Comparison of ENCODE assay signal across 21 cellular contexts in the genomic region with DNA sequence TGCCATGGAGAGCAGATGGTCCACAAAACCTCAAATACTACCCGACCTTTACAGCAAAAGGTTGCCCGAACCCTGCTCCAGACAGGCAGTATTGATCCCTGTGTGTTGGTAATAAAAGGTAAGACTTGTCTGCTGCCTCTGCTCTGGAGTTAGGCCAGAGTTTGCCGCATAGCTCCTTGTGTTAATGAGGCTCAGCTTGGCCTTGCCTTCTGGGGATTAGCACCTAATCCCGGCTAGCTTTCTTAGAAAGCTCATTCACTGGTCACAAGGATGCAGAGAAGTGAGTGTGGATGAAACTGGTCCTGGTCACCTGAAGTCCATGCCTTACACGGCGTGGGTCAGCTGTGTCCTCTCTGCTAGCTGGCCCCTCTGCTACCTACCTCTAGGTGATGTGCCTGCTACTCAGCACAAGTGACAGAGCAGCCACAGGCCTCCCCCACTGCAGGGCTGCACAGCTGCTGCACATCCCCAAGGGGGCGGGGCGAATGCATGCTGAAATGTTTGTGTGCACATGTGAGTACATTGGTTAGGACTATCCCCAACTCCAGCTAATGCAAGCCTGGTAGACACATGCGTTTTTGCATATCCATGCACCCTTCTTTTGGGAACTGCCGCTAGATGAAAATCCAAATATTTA. TPM values are rescaled to one million over a fixed set of nuclear protein-coding genes. Genes with fewer than 3 reads are reported as not detected.
DNase-seq lines count a peak whose midpoint lies in the region; ATAC-seq and TF ChIP-seq lines count a peak whose summit lies in the region.
"Had no signal": no experiment of that assay in that cellular context is flagged by ENCODE, and none has a peak within 500 bp of the region (broad histone marks: within the 10 kb centered on the region; RNA-seq: fewer than 3 reads in every experiment).

No MANE protein-coding gene starts in this region.

- H3K36me3 ChIP-seq in SK-N-SH (replicated peaks in 1 of 2; ENCODE audit: control insufficient read depth in 1 of 2, insufficient read depth in 2 of 2, low read length in 1 of 2) (no peaks in the 10 kb centered on the region), HCT116 (ENCODE audit: control insufficient read depth in 1 of 2, insufficient read depth in 2 of 2, low read length in 2 of 2) (no peaks in the 10 kb centered on the region), Peyer's patch (no peaks in the 10 kb centered on the region), neural progenitor cell (no peaks in the 10 kb centered on the region)
- H3K36me3 ChIP-seq: MG63, SJSA1 had no signal

- 0 out of 3 replicates have a peak, but pooled peaks have one; percentile 28 for ATAC-seq in SK-N-SH treated with all-trans-retinoic acid at 6 μM for 48 hours
- ATAC-seq in HCT116 = peak; percentile 42; the same call in 1 of the 2 replicates
- ATAC-seq in GM18870 (IDR thresholded peaks at IDR 0.05; ENCODE audit: unreplicated experiment) = no peak

- H3K9me3 ChIP-seq in SK-N-SH (no peaks in the 10 kb centered on the region), HCT116 (ENCODE audit: control insufficient read depth in 1 of 2, insufficient read depth in 1 of 2, low read depth in 1 of 2, low read length in 2 of 2) (no peaks in the 10 kb centered on the region), Peyer's patch (no peaks in the 10 kb centered on the region), neural progenitor cell (ENCODE audit: low read depth) (no peaks in the 10 kb centered on the region)
- H3K9me3 ChIP-seq: MG63, SJSA1 had no signal

- H3K4me1 Mint-ChIP-seq in neural progenitor cell = peaks cover 30% of the 10 kb centered on the region

- no peak for TF ChIP-seq RAD21 in SK-N-SH (IDR thresholded peaks at IDR 0.05; ENCODE audit: low read length)
- no peak for TF ChIP-seq RAD21 in HCT116 (IDR thresholded peaks at IDR 0.05; ENCODE audit: low read depth)

- H3K4me3 ChIP-seq in SK-N-SH (ENCODE audit: low read depth in 2 of 2, low read length in 1 of 2) (no peak overlapping the region), HCT116 (replicated peaks in 1 of 2; ENCODE audit: low read depth in 1 of 2, low read length in 2 of 2) (no peak overlapping the region), Peyer's patch (no peak overlapping the region), neural progenitor cell (no peak overlapping the region)
- H3K4me3 ChIP-seq: MG63, SJSA1 had no signal

- H4K20me1 ChIP-seq in SK-N-SH (ENCODE audit: insufficient read depth) (no peaks in the 10 kb centered on the region), HCT116 (ENCODE audit: insufficient read depth) (no peaks in the 10 kb centered on the region), neural progenitor cell (ENCODE audit: low read depth) (no peaks in the 10 kb centered on the region)

- H3K4me3 Mint-ChIP-seq in neural progenitor cell = no peak overlapping the region
- H3K4me3 Mint-ChIP-seq: stimulated activated naive CD8-positive, alpha-beta T cell treated with anti-CD3 and anti-CD28 coated beads, Interleukin-15, Interleukin-2, amounts not matched to agents 100 ng/mL and 50 ng/mL, for 24 hours; type B pancreatic cell had no signal

- H3K27me3 ChIP-seq in SK-N-SH (ENCODE audit: insufficient read depth) (no peaks in the 10 kb centered on the region), HCT116 (ENCODE audit: insufficient read depth, low read length) (peaks cover 4% of the 10 kb centered on the region; the same call in 1 of the 2 replicates), Peyer's patch (no peaks in the 10 kb centered on the region), neural progenitor cell (no peaks in the 10 kb centered on the region)
- H3K27me3 ChIP-seq: MG63 had no signal

- H3K9ac ChIP-seq in SK-N-SH (no peak overlapping the region), HCT116 (ENCODE audit: low read length) (no peak overlapping the region), neural progenitor cell (no peak overlapping the region)

- H3K4me1 ChIP-seq in SK-N-SH (ENCODE audit: control insufficient read depth in 1 of 2, insufficient read depth in 2 of 2, low read depth in 1 of 2, low read length in 1 of 2) (peaks cover 0 to 7% of the 10 kb centered on the region in 2 experiments; a peak in 2 of 4 replicates), HCT116 (ENCODE audit: control insufficient read depth in 1 of 2, insufficient read depth in 2 of 2, low read length in 2 of 2) (no peaks in the 10 kb centered on the region), Peyer's patch (no peaks in the 10 kb centered on the region), neural progenitor cell (no peaks in the 10 kb centered on the region)
- H3K4me1 ChIP-seq: SJSA1 had no signal

- no peak overlapping the region for H3K27ac ChIP-seq in SK-N-SH (ENCODE audit: low read depth in 2 of 2, low read length in 1 of 2)
- H3K27ac ChIP-seq in HCT116 (ENCODE audit: low read depth, low read length) = no peak overlapping the region
- no peak overlapping the region for H3K27ac ChIP-seq in Peyer's patch
- H3K27ac ChIP-seq in neural progenitor cell = no peak overlapping the region
- H3K27ac ChIP-seq: C4-2B, SJSA1 had no signal

- TF ChIP-seq EP300 in SK-N-SH (IDR thresholded peaks at IDR 0.05; ENCODE audit: borderline replicate concordance in 1 of 2, low read depth in 1 of 2, low read length in 1 of 2) = no peak

- H3K79me2 ChIP-seq in SK-N-SH (ENCODE audit: insufficient read depth) (no peaks in the 10 kb centered on the region), HCT116 (ENCODE audit: insufficient read depth, low read length) (no peaks in the 10 kb centered on the region), neural progenitor cell (ENCODE audit: low read depth) (no peaks in the 10 kb centered on the region)

- no peak overlapping the region for H3K4me2 ChIP-seq in SK-N-SH
- H3K4me2 ChIP-seq in HCT116 (ENCODE audit: low read length) = no peak overlapping the region
- H3K4me2 ChIP-seq in neural progenitor cell = no peak overlapping the region

- WGBS in SK-N-SH (ENCODE audit: low lambda C conversion rate) = 84% methylated on average over 10 of the region's 10 CpGs

- TF ChIP-seq POLR2A in HCT116 (IDR thresholded peaks at IDR 0.05; ENCODE audit: borderline replicate concordance, extremely low read depth, insufficient read depth, insufficient read length) (no peak), Peyer's patch (IDR thresholded peaks at IDR 0.05) (no peak)

- intact Hi-C loops in HCT116 (cut with micrococcal nuclease) = no loop called here

- BruUV-seq in HCT116 (replicated peaks; lab: Mats Ljungman, UMichigan) = no TSS peak

- CTCF ChIA-PET in SK-N-SH (lab: Yijun Ruan, JAX) (interaction anchor here (0.6 to 2.4 kb wide), 6 partner anchors 10 to 102 kb away, joined by 3 to 13 read pairs (median 6); no protein-coding TSS in a partner anchor), HCT116 (lab: Charles Lee) (no interaction called here), HEK293T (lab: Yijun Ruan, JAX) (interaction anchor here (1.2 kb wide), 1 partner anchor 32 kb away, joined by 3 read pairs; the partner anchor contains the start of gene SYPL1)

- DNase-seq in SK-N-SH (no peak), HCT116 (ENCODE audit: low read depth, low spot score) (no peak), Peyer's patch (peak in 2 of 3 donors; percentile 21 to 30), neural progenitor cell (ENCODE audit: low spot score) (peak; percentile 27), HEK293T (ENCODE audit: extremely low spot score) (no peak), GM03348 (ENCODE audit: low spot score) (no peak)
- DNase-seq: activated CD4-positive, CD25-positive, alpha-beta regulatory T cell treated with anti-CD3 and anti-CD28 coated beads, Interleukin-2, amount 50 U/mL, for 72 hours; activated CD8-positive, alpha-beta memory T cell treated with anti-CD3 and anti-CD28 coated beads, Interleukin-2, amount 50 U/mL, for 4 hours; activated effector memory CD4-positive, alpha-beta T cell treated with Interleukin-2 at 50 U/mL for 16 hours; amygdala; MG63; NCI-H146; NCI-H510A treated with DMSO at 0.1 percent for 48 hours; OCI-M1; stimulated activated CD4-positive, alpha-beta T cell treated with anti-CD3 and anti-CD28 coated beads, Interleukin-15, amount 100 ng/mL, for 24 hours had no signal

- H3F3A ChIP-seq in SK-N-SH (replicated peaks; ENCODE audit: insufficient read depth) (no peaks in the 10 kb centered on the region), neural progenitor cell (ENCODE audit: low read depth) (no peaks in the 10 kb centered on the region)

- H3K9me2 ChIP-seq in SK-N-SH (no peaks in the 10 kb centered on the region), HCT116 (ENCODE audit: insufficient read depth) (no peaks in the 10 kb centered on the region)

- TF ChIP-seq CTCF in SK-N-SH (IDR thresholded peaks at IDR 0.05) = no peak
- TF ChIP-seq CTCF in HCT116 (IDR thresholded peaks at IDR 0.05 in 2 of 3, conservative IDR thresholded peaks at IDR 0.05 in 1 of 3; ENCODE audit: borderline replicate concordance in 1 of 3, insufficient read depth in 1 of 3, low read depth in 2 of 3, low read length in 2 of 3) = no peak
- TF ChIP-seq CTCF in Peyer's patch (IDR thresholded peaks at IDR 0.05) = no peak
- TF ChIP-seq CTCF in neural progenitor cell (IDR thresholded peaks at IDR 0.05) = no peak

- peak overlapping the region; percentile 71 for H3K27ac Mint-ChIP-seq in neural progenitor cell
- H3K27ac Mint-ChIP-seq: stimulated activated naive CD8-positive, alpha-beta T cell treated with anti-CD3 and anti-CD28 coated beads, Interleukin-15, Interleukin-2, amounts not matched to agents 100 ng/mL and 50 ng/mL, for 24 hours; type B pancreatic cell had no signal

- H2AFZ ChIP-seq in SK-N-SH (ENCODE audit: low read depth) (no peak overlapping the region), HCT116 (ENCODE audit: low read depth, low read length, poor library complexity, severe bottlenecking) (no peak overlapping the region), neural progenitor cell (replicated peaks) (no peak overlapping the region)

- RAD21 ChIA-PET in HCT116 (lab: Charles Lee; ENCODE audit: low non-redundant PET in 1 of 2, low total read pairs in 2 of 2, uncharacterized antibody in 2 of 2, unreplicated experiment in 2 of 2) = no interaction called here

- H3K9me3 Mint-ChIP-seq in neural progenitor cell = peaks cover 2% of the 10 kb centered on the region
- H3K9me3 Mint-ChIP-seq: stimulated activated naive CD8-positive, alpha-beta T cell treated with anti-CD3 and anti-CD28 coated beads, Interleukin-15, Interleukin-2, amounts not matched to agents 100 ng/mL and 50 ng/mL, for 24 hours had no signal

- no peaks in the 10 kb centered on the region for H3K36me3 Mint-ChIP-seq in neural progenitor cell
- H3K36me3 Mint-ChIP-seq: type B pancreatic cell had no signal

- H3K27me3 Mint-ChIP-seq in neural progenitor cell (ENCODE audit: insufficient read depth, low read depth) = no peaks in the 10 kb centered on the region
- H3K27me3 Mint-ChIP-seq: stimulated activated naive CD8-positive, alpha-beta T cell treated with anti-CD3 and anti-CD28 coated beads, Interleukin-15, Interleukin-2, amounts not matched to agents 100 ng/mL and 50 ng/mL, for 24 hours had no signal

- POLR2A ChIA-PET in SK-N-SH (lab: Yijun Ruan, JAX) (no interaction called here), HCT116 (lab: Charles Lee) (no interaction called here), HEK293T (lab: Yijun Ruan, JAX) (no interaction called here)

RNA-seq across cellular contexts. Expression of gene SYPL1, which starts 31.7 kb away (rescaled TPM):
- 72.4 and 98.7 TPM in 2 replicates for polyA plus RNA-seq in SK-N-SH (2012; rRNA removed)
- 120 and 138 TPM in 2 replicates for polyA plus RNA-seq in SK-N-SH (2012; cell fraction: cytosol; rRNA removed)
- polyA plus RNA-seq in SK-N-SH (2012; cell fraction: nucleus; rRNA removed) = 14.7 and 39.4 TPM in 2 replicates
- 78.0 TPM for total RNA-seq in HCT116 (2021; ENCODE audit: unreplicated experiment)
- polyA plus RNA-seq in HCT116 (2012) = 37.8 and 46.5 TPM in 2 replicates
- total RNA-seq in Peyer's patch = 10 to 100 TPM; 45.2 to 77.6 (median 53.3) TPM
- total RNA-seq in neural progenitor cell (ENCODE audit: low replicate concordance) = 29.9 and 48.8 TPM in 2 replicates

Comparison
In these comparisons a context has a peak if more than half of its experiments do, and no peak if none do; other contexts are left out.
1. DNase-seq: peak in Peyer's patch (2 of 3) and neural progenitor cell (single experiment); none in SK-N-SH (single experiment), HCT116 (single experiment), HEK293T (single experiment) and GM03348 (single experiment).